Comparison of ENCODE assay signal across 1 cellular context in genomic region chr10:12902135-12902572, GRCh38.
TF ChIP-seq lines count a peak whose summit lies in the region.

No MANE protein-coding gene starts in this region.

TF ChIP-seq in HEK293, 187 proteins besides CTCF, POLR2A, EP300 and RAD21 (continued from another document):
- TF ChIP-seq ZNF513 (tag by site-specific recombination; IDR thresholded peaks at IDR 0.05), result no peak
- no peak for TF ChIP-seq ZNF112 (tag by site-specific recombination; IDR thresholded peaks at IDR 0.05)
- TF ChIP-seq ZSCAN5A (tag by site-specific recombination; IDR thresholded peaks at IDR 0.05), result no peak
- no peak for TF ChIP-seq ZNF404 (tag by site-specific recombination; IDR thresholded peaks at IDR 0.05)
- TF ChIP-seq GLIS1 (tag by site-specific recombination; IDR thresholded peaks at IDR 0.05), result no peak
- TF ChIP-seq ZNF423 (tag by site-specific recombination; IDR thresholded peaks at IDR 0.05), result no peak
